Comparison of ENCODE assay signal across 11 cellular contexts in the genomic region with DNA sequence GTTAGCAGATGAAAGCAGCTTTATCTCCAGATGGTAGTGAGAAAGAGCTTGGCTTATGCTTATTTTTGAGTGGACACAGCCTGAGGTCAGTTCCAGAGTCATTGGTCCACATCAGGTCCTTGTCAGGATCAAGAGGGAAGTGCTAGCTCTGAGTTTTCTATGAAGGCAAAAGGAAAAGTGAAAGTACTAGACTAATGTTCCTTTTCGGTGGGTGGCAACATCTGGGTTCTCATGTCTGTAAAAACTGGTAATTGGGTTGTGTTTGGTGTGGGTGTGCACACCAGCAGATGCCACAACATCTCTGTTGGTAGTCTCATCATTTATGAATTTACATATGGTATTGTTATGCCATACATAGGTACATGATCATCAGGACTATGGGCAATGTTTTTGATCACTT.
DNase-seq lines count a peak whose midpoint lies in the region; ATAC-seq lines count a peak whose summit lies in the region.
"Had no signal": no experiment of that assay in that cellular context is flagged by ENCODE, and none has a peak within 500 bp of the region (broad histone marks: within the 10 kb centered on the region; RNA-seq: fewer than 3 reads in every experiment).

No MANE protein-coding gene starts in this region.

- H3K4me3 Mint-ChIP-seq in activated CD8-positive, alpha-beta memory T cell treated with anti-CD3 and anti-CD28 coated beads, Interleukin-2, amount 10 ng/mL, durations not matched to agents 7 days and 5 days, result peak overlapping the region; percentile 16
- H3K4me3 Mint-ChIP-seq: activated T-helper 1 cell treated with anti-CD3 and anti-CD28 coated beads, Interleukin-12 subunit alpha, Interleukin-12 subunit beta, Interleukin-2, Interleukin-4 antibody, amounts not matched to agents 30 ng/mL and 10 ng/mL and 1 ng/mL, durations not matched to agents 14 hours and 24 hours and 36 hours had no signal

- H3K9me3 Mint-ChIP-seq in activated CD8-positive, alpha-beta memory T cell treated with anti-CD3 and anti-CD28 coated beads, Interleukin-2, amount 10 ng/mL, durations not matched to agents 7 days and 5 days (ENCODE audit: low read depth), result no peaks in the 10 kb centered on the region
- H3K9me3 Mint-ChIP-seq: activated T-helper 1 cell treated with anti-CD3 and anti-CD28 coated beads, Interleukin-12 subunit alpha, Interleukin-12 subunit beta, Interleukin-2, Interleukin-4 antibody, amounts not matched to agents 30 ng/mL and 10 ng/mL and 1 ng/mL, durations not matched to agents 14 hours and 24 hours and 36 hours had no signal

- H3K4me1 Mint-ChIP-seq in activated CD8-positive, alpha-beta memory T cell treated with anti-CD3 and anti-CD28 coated beads, Interleukin-2, amount 10 ng/mL, durations not matched to agents 7 days and 5 days, result no peaks in the 10 kb centered on the region

- H3K27me3 Mint-ChIP-seq in activated CD8-positive, alpha-beta memory T cell treated with anti-CD3 and anti-CD28 coated beads, Interleukin-2, amount 10 ng/mL, durations not matched to agents 7 days and 5 days, result no peaks in the 10 kb centered on the region

- CTCF ChIA-PET in activated CD8-positive, alpha-beta memory T cell treated with anti-CD3 and anti-CD28 coated beads, Interleukin-2, amount 10 ng/mL, durations not matched to agents 7 days and 5 days (lab: Charles Lee), result no interaction called here

- H3K36me3 Mint-ChIP-seq in activated CD8-positive, alpha-beta memory T cell treated with anti-CD3 and anti-CD28 coated beads, Interleukin-2, amount 10 ng/mL, durations not matched to agents 7 days and 5 days, result no peaks in the 10 kb centered on the region

- no peak overlapping the region for H3K27ac Mint-ChIP-seq in activated CD8-positive, alpha-beta memory T cell treated with anti-CD3 and anti-CD28 coated beads, Interleukin-2, amount 10 ng/mL, durations not matched to agents 7 days and 5 days
- H3K27ac Mint-ChIP-seq: activated T-helper 1 cell treated with anti-CD3 and anti-CD28 coated beads, Interleukin-12 subunit alpha, Interleukin-12 subunit beta, Interleukin-2, Interleukin-4 antibody, amounts not matched to agents 30 ng/mL and 10 ng/mL and 1 ng/mL, durations not matched to agents 14 hours and 24 hours and 36 hours had no signal

- ATAC-seq in activated CD8-positive, alpha-beta memory T cell treated with anti-CD3 and anti-CD28 coated beads, Interleukin-2, amount 10 ng/mL, durations not matched to agents 7 days and 5 days, result peak; percentile 36
- ATAC-seq in GM21390 (IDR thresholded peaks at IDR 0.05; ENCODE audit: unreplicated experiment) (peak; percentile 70), HG03565 (IDR thresholded peaks at IDR 0.05; ENCODE audit: unreplicated experiment) (peak; percentile 82)

- DNase-seq in activated CD8-positive, alpha-beta memory T cell treated with anti-CD3 and anti-CD28 coated beads, Interleukin-2, amount 10 ng/mL, durations not matched to agents 7 days and 5 days, result no peak
- no peak for DNase-seq in activated CD8-positive, alpha-beta memory T cell treated with anti-CD3 and anti-CD28 coated beads, Interleukin-2, amount 50 U/mL, for 48 hours
- peak; percentile 3 for DNase-seq in myocyte (ENCODE audit: low read depth)
- DNase-seq in T-helper 9 cell, result no peak
- DNase-seq in NCI-H146 treated with DMSO at 0.1 percent for 48 hours (lab: John Stamatoyannopoulos, UW; ENCODE audit: unreplicated experiment), result no peak
- no peak for DNase-seq in HK-2 (ENCODE audit: unreplicated experiment)
- DNase-seq: NCI-H524 treated with DMSO at 0.1 percent for 48 hours, SHP77 treated with DMSO at 0.1 percent for 48 hours had no signal
